ENCODE assay signal across 19 cellular contexts in the genomic region with DNA sequence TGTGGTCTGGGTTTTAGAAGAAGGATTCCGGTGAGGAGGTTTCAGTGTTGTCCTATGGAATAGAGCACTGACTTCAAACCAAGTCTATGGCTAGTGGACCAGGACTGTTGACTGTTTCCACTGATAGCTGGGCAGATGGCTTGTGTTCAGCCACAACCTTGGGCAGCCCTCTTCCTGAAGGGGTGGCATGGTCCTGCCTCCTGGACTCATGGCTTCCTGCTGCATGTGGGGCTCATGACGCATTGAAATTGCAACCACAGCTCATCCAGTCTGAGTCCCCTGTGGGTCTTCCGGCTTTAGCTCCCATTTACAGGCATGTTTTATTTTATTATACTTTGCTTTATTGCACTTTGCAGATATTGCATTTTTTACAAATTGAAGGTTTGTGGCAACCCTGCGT.
"Had no signal": no experiment of that assay in that cellular context is flagged by ENCODE, and none has a peak within 500 bp of the region (broad histone marks: within the 10 kb centered on the region; RNA-seq: fewer than 3 reads in every experiment).

No MANE protein-coding gene starts in this region.

- DNase-seq: activated CD4-positive, alpha-beta T cell treated with anti-CD3 and anti-CD28 coated beads, Interleukin-2, amount 50 U/mL, for 4 hours; activated gamma-delta T cell; activated T-cell treated with anti-CD3 and anti-CD28 coated beads, Interleukin-2, amount 50 U/mL, for 4 hours; foreskin melanocyte; head of caudate nucleus; left colon; midbrain; naive B cell; posterior cingulate gyrus; right cardiac atrium; small intestine; T-cell; upper lobe of left lung had no signal

- H3K27ac Mint-ChIP-seq: stimulated activated memory B cell treated with anti-CD40 and anti-IgM and Interleukin-4, amounts not matched to agents 10 μg/mL and 1 μg/mL and 100 μg/mL, for 72 hours; T-cell had no signal

- H3K27me3 ChIP-seq: ascending aorta, neutrophil, upper lobe of left lung had no signal

- H3K36me3 Mint-ChIP-seq: naive B cell; stimulated activated memory B cell treated with anti-CD40 and anti-IgM and Interleukin-4, amounts not matched to agents 10 μg/mL and 1 μg/mL and 100 μg/mL, for 72 hours; T-cell had no signal

- H3K27ac ChIP-seq: ascending aorta, neutrophil, upper lobe of left lung had no signal

- H3K9me3 Mint-ChIP-seq: activated T-cell treated with anti-CD3 and anti-CD28 coated beads, Interleukin-2, amount 50 U/mL, for 4 hours; naive B cell; stimulated activated memory B cell treated with anti-CD40 and anti-IgM and Interleukin-4, amounts not matched to agents 10 μg/mL and 1 μg/mL and 100 μg/mL, for 72 hours; T-cell had no signal

- ATAC-seq: activated CD4-positive, CD25-positive, alpha-beta regulatory T cell treated with anti-CD3 and anti-CD28 coated beads, Interleukin-2, amount 50 U/mL, for 24 hours; activated T-cell treated with anti-CD3 and anti-CD28 coated beads, Interleukin-2, amount 50 U/mL, for 4 hours; left colon; right cardiac atrium; stimulated activated memory B cell treated with anti-CD40 and anti-IgM and Interleukin-4, amounts not matched to agents 10 μg/mL and 1 μg/mL and 100 μg/mL, for 72 hours; T-cell had no signal

- H3K4me3 Mint-ChIP-seq: activated T-cell treated with anti-CD3 and anti-CD28 coated beads, Interleukin-2, amount 50 U/mL, for 4 hours; naive B cell; stimulated activated memory B cell treated with anti-CD40 and anti-IgM and Interleukin-4, amounts not matched to agents 10 μg/mL and 1 μg/mL and 100 μg/mL, for 72 hours; T-cell had no signal

- H3K27me3 Mint-ChIP-seq: stimulated activated memory B cell treated with anti-CD40 and anti-IgM and Interleukin-4, amounts not matched to agents 10 μg/mL and 1 μg/mL and 100 μg/mL, for 72 hours; T-cell had no signal

- FAIRE-seq: endothelial cell of umbilical vein, small intestine had no signal

- H3K36me3 ChIP-seq: ascending aorta, neutrophil, upper lobe of left lung had no signal

- H3K9me3 ChIP-seq: ascending aorta, neutrophil, upper lobe of left lung had no signal

- H3K4me3 ChIP-seq: ascending aorta, lung, upper lobe of left lung had no signal
